Comparison of ENCODE assay signal across 13 cellular contexts in genomic region chr5:131256507-131256823, GRCh38. TPM values are rescaled to one million over a fixed set of nuclear protein-coding genes. Genes with fewer than 3 reads are reported as not detected.
DNase-seq lines count a peak whose midpoint lies in the region; ATAC-seq, FAIRE-seq and TF ChIP-seq lines count a peak whose summit lies in the region.
"Had no signal": no experiment of that assay in that cellular context is flagged by ENCODE, and none has a peak within 500 bp of the region (broad histone marks: within the 10 kb centered on the region; RNA-seq: fewer than 3 reads in every experiment).

No MANE protein-coding gene starts in this region.

- WGBS in esophagus squamous epithelium, 2 donors, result 78 to 88% methylated on average over 2 of the region's 2 CpGs
- WGBS in thymus, result 95% methylated on average over 2 of the region's 2 CpGs

- peak overlapping the region; percentile 16 for H3K4me3 ChIP-seq in SU-DHL-6 (ENCODE audit: insufficient read depth, low read length, poor library complexity, severe bottlenecking)
- H3K4me3 ChIP-seq in esophagus squamous epithelium, result no peak overlapping the region
- no peak overlapping the region for H3K4me3 ChIP-seq in thymus (ENCODE audit: low read length)
- no peak overlapping the region for H3K4me3 ChIP-seq in kidney (ENCODE audit: low read length in 2 of 2)
- H3K4me3 ChIP-seq: PC-9, suprapubic skin had no signal

- peak overlapping the region; percentile 22; the same call in 1 of the 2 replicates for H3K9ac ChIP-seq in SU-DHL-6 (ENCODE audit: low read length)
- no peak overlapping the region for H3K9ac ChIP-seq in kidney (ENCODE audit: low read length in 2 of 2)

- no peak for FAIRE-seq in kidney (lab: Jason Lieb, UNC)
- FAIRE-seq: colon had no signal

- peaks cover 48% of the 10 kb centered on the region for H3K79me2 ChIP-seq in SU-DHL-6 (ENCODE audit: insufficient read depth, low read length)

- no peak for ATAC-seq in activated T-cell treated with anti-CD3 and anti-CD28 coated beads, Interleukin-2, amount 50 U/mL, for 4 hours

- H3K27me3 ChIP-seq in SU-DHL-6 (ENCODE audit: low read length) (no peaks in the 10 kb centered on the region), esophagus squamous epithelium (no peaks in the 10 kb centered on the region), thymus (ENCODE audit: control insufficient read depth, insufficient read depth) (no peaks in the 10 kb centered on the region)
- H3K27me3 ChIP-seq: suprapubic skin had no signal

- TF ChIP-seq POLR2A in esophagus squamous epithelium (IDR thresholded peaks at IDR 0.05), result no peak

- no peaks in the 10 kb centered on the region for H3K9me3 ChIP-seq in SU-DHL-6 (ENCODE audit: insufficient read depth, low read length)
- H3K9me3 ChIP-seq in esophagus squamous epithelium, result no peaks in the 10 kb centered on the region
- no peaks in the 10 kb centered on the region for H3K9me3 ChIP-seq in thymus (ENCODE audit: control insufficient read depth)
- H3K9me3 ChIP-seq in kidney (ENCODE audit: control insufficient read depth in 1 of 2, low read length in 2 of 2), result no peaks in the 10 kb centered on the region
- H3K9me3 ChIP-seq: suprapubic skin had no signal

- H3K4me1 Mint-ChIP-seq in activated T-cell treated with anti-CD3 and anti-CD28 coated beads, Interleukin-2, amount 50 U/mL, for 4 hours (ENCODE audit: low read depth), result peaks cover 76% of the 10 kb centered on the region

- H3K9me3 Mint-ChIP-seq in activated T-cell treated with anti-CD3 and anti-CD28 coated beads, Interleukin-2, amount 50 U/mL, for 4 hours, result no peaks in the 10 kb centered on the region

- H3F3A ChIP-seq in SU-DHL-6 (ENCODE audit: insufficient read depth), result peaks cover 64% of the 10 kb centered on the region

- H3K4me1 ChIP-seq in esophagus squamous epithelium, result peaks cover 0 to 21% (median 10%) of the 10 kb centered on the region in 3 donors
- peaks cover 13% of the 10 kb centered on the region for H3K4me1 ChIP-seq in thymus (ENCODE audit: control insufficient read depth, insufficient read depth, low read length)
- no peaks in the 10 kb centered on the region for H3K4me1 ChIP-seq in kidney (ENCODE audit: control insufficient read depth in 1 of 2, insufficient read depth in 1 of 2, low read depth in 1 of 2, low read length in 2 of 2)

- H3K27ac ChIP-seq in SU-DHL-6 (ENCODE audit: low read depth, low read length) (peak overlapping the region; percentile 73), esophagus squamous epithelium (peak overlapping the region; percentile 17 to 69 (median 52)), thymus (ENCODE audit: low read depth) (peak overlapping the region; percentile 19), kidney (ENCODE audit: low read depth in 2 of 2, low read length in 2 of 2) (no peak overlapping the region)
- H3K27ac ChIP-seq: PC-9, suprapubic skin had no signal

- H3K36me3 ChIP-seq in SU-DHL-6 (ENCODE audit: low read length) (peaks cover 15% of the 10 kb centered on the region), esophagus squamous epithelium (no peaks in the 10 kb centered on the region), thymus (ENCODE audit: control insufficient read depth, insufficient read depth) (no peaks in the 10 kb centered on the region), kidney (ENCODE audit: control insufficient read depth in 1 of 2, insufficient read depth in 2 of 2, low read length in 2 of 2) (no peaks in the 10 kb centered on the region)
- H3K36me3 ChIP-seq: suprapubic skin had no signal

- no peak for TF ChIP-seq CTCF in SU-DHL-6 (IDR thresholded peaks at IDR 0.05; ENCODE audit: insufficient read depth, low read length, poor library complexity, severe bottlenecking)
- no peak for TF ChIP-seq CTCF in esophagus squamous epithelium (IDR thresholded peaks at IDR 0.05)
- TF ChIP-seq CTCF in kidney (IDR thresholded peaks at IDR 0.05; ENCODE audit: borderline replicate concordance, extremely low read depth, insufficient read depth), result no peak

- H4K20me1 ChIP-seq in SU-DHL-6 (ENCODE audit: low read depth, low read length), result no peaks in the 10 kb centered on the region

- H3K9me2 ChIP-seq in SU-DHL-6 (replicated peaks; ENCODE audit: insufficient read depth, low read length), result no peaks in the 10 kb centered on the region

- intact Hi-C loops in esophagus squamous epithelium (cut with DNase I) (loop anchor here (10.0 kb wide), 1 partner anchor 92 kb away; the partner anchor contains the start of gene HINT1), kidney (cut with DNase I) (no loop called here)

- DNase-seq in activated T-cell treated with anti-CD3 and anti-CD28 coated beads, Interleukin-2, amount 50 U/mL, for 4 hours, result no peak
- no peak for DNase-seq in activated T-cell treated with anti-CD3 and anti-CD28 coated beads, Interleukin-2, amount 50 U/mL, for 1 hour
- DNase-seq in esophagus squamous epithelium (lab: John Stamatoyannopoulos, UW) (no peak), putamen (ENCODE audit: low spot score) (no peak), kidney (no peak), GM19238 (ENCODE audit: insufficient read length, low spot score) (no peak)
- DNase-seq: DMS53, NCI-H1417, PC-9 had no signal

- H3K4me3 Mint-ChIP-seq in activated T-cell treated with anti-CD3 and anti-CD28 coated beads, Interleukin-2, amount 50 U/mL, for 4 hours, result peak overlapping the region; percentile 59

- H3K27me3 Mint-ChIP-seq in activated T-cell treated with anti-CD3 and anti-CD28 coated beads, Interleukin-2, amount 50 U/mL, for 4 hours (ENCODE audit: low read depth), result no peaks in the 10 kb centered on the region

- H3K36me3 Mint-ChIP-seq in activated T-cell treated with anti-CD3 and anti-CD28 coated beads, Interleukin-2, amount 50 U/mL, for 4 hours (ENCODE audit: insufficient read depth), result peaks cover 12% of the 10 kb centered on the region

- H2AFZ ChIP-seq in SU-DHL-6 (ENCODE audit: low read depth, low read length, severe bottlenecking), result no peak overlapping the region
- H2AFZ ChIP-seq: PC-9 had no signal

- peak overlapping the region; percentile 48 for H3K4me2 ChIP-seq in SU-DHL-6 (ENCODE audit: low read depth, low read length, poor library complexity, severe bottlenecking)
- H3K4me2 ChIP-seq: PC-9 had no signal

RNA-seq across cellular contexts. Expression of gene CDC42SE2, which starts 7.4 kb away (rescaled TPM):
- 100 to 1,000 TPM in 1 of 3 donors, 10 to 100 TPM in 2; 89.3 to 103 (median 97.5) TPM for total RNA-seq in activated T-cell treated with anti-CD3 and anti-CD28 coated beads, Interleukin-2, amount 50 U/mL, for 4 hours
- total RNA-seq in esophagus squamous epithelium (10 to 100 TPM; 10.4 to 28.4 (median 22.1) TPM), kidney (90.7 TPM)
- polyA plus RNA-seq in thymus (60.6 TPM), kidney (ENCODE audit: insufficient read depth, low read depth, low replicate concordance) (24.8 TPM)

Comparison
In these comparisons a context has a peak if more than half of its experiments do, and no peak if none do; other contexts are left out.
1. H3K27ac ChIP-seq: peak in SU-DHL-6 (single experiment), esophagus squamous epithelium (4 of 4) and thymus (single experiment); none in kidney (0 of 2).